In the genomic region with DNA sequence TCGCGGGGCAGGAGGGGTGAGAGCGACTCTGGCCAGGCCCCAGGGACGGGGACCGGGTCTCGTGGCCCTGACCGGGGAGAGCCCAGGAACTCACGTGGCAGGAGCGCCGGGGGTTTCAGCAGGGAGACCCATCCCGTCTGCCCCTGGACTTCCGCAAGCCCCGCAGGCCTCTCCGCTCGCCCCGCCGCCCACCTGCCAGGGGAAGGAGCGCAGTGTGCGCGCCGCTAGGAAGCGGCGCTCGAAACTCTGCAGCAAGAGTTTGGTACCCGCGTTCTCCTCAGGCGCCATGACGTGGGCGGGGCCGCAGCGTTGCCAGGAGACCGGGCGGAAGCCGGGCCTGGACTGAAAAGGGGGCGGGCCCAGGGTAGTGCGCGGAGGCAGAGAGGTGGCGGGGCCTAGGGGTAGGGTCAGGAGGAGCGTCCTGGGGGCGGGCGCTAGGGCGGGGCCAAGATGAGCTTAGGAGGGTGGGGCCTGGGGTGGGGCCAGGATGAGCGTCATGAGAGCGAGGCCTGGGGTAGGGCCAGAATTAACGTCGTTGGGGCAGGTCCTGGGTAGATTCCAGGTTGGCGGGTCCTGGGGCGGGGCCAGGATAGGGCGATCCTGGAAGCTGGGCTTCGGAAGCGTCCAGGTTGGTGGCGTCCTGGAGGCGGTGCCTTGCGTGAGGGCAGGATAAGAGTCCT, we compare ENCODE assay signal across 8 cellular contexts. TPM values are rescaled to one million over a fixed set of nuclear protein-coding genes. Genes with fewer than 3 reads are reported as not detected.
A peak's percentile ranks its signal among the peaks of the same experiment; 100 is the strongest.
DNase-seq lines count a peak whose midpoint lies in the region; ATAC-seq, FAIRE-seq and TF ChIP-seq lines count a peak whose summit lies in the region.

No MANE protein-coding gene starts in this region.

- H3K9me3 ChIP-seq in OCI-LY1 (ENCODE audit: low read length) (no peaks in the 10 kb centered on the region), mononuclear cell (ENCODE audit: low read depth, low read length) (no peaks in the 10 kb centered on the region)

- peak overlapping the region; percentile 87 for H3K4me2 ChIP-seq in OCI-LY1 (ENCODE audit: low read length)

- peak overlapping the region; percentile 75 for H3K9ac ChIP-seq in OCI-LY1 (ENCODE audit: low read length)

- H3K79me2 ChIP-seq in OCI-LY1 (ENCODE audit: insufficient read depth, low read length), result no peaks in the 10 kb centered on the region; the same call in 1 of the 2 replicates

- H3F3A ChIP-seq in OCI-LY1 (ENCODE audit: insufficient read depth, low read length), result no peaks in the 10 kb centered on the region

- H3K4me3 ChIP-seq in OCI-LY1 (ENCODE audit: low read depth, low read length, poor library complexity, severe bottlenecking) (peak overlapping the region; percentile 83), mononuclear cell (ENCODE audit: low read length) (peak overlapping the region; percentile 51)

- ATAC-seq in GM21526 (IDR thresholded peaks at IDR 0.05; ENCODE audit: low FRiP score, unreplicated experiment), result peak; percentile 99

- no peaks in the 10 kb centered on the region for H3K9me2 ChIP-seq in OCI-LY1 (ENCODE audit: low read depth, low read length)

- peaks cover 14% of the 10 kb centered on the region for H3K4me1 ChIP-seq in OCI-LY1 (ENCODE audit: insufficient read depth, low read length, severe bottlenecking)
- peaks cover 9% of the 10 kb centered on the region for H3K4me1 ChIP-seq in mononuclear cell (ENCODE audit: insufficient read depth, low read length)

- no peaks in the 10 kb centered on the region for H3K36me3 ChIP-seq in OCI-LY1 (ENCODE audit: insufficient read depth, low read length)

- peak; percentile 62 for DNase-seq in D721Med (ENCODE audit: insufficient read length, low spot score)
- DNase-seq in HuH-7 (ENCODE audit: low spot score), result peak; percentile 72
- peak; percentile 98 for DNase-seq in activated T-cell treated with anti-CD3 and anti-CD28 coated beads for 24 hours (ENCODE audit: low read depth)
- peak; percentile 60 for DNase-seq in epidermal melanocyte (ENCODE audit: insufficient read length, low spot score)
- peak; percentile 98 to 99 for DNase-seq in stimulated activated CD8-positive, alpha-beta memory T cell treated with anti-CD3 and anti-CD28 coated beads, Interleukin-2, amount 100 ng/mL, for 48 hours (ENCODE audit: low read depth in 2 of 2)

- TF ChIP-seq CTCF in D721Med (IDR thresholded peaks at IDR 0.05; ENCODE audit: insufficient read depth, missing control alignments) (no peak), OCI-LY1 (IDR thresholded peaks at IDR 0.05; ENCODE audit: low read length) (no peak)

- FAIRE-seq in D721Med (lab: Jason Lieb, UNC), result no peak

- peak overlapping the region; percentile 49 for H3K27ac ChIP-seq in OCI-LY1 (ENCODE audit: low read depth, low read length, poor library complexity, severe bottlenecking)

- H2AFZ ChIP-seq in OCI-LY1 (ENCODE audit: low read length), result no peak overlapping the region

- no peaks in the 10 kb centered on the region for H4K20me1 ChIP-seq in OCI-LY1 (ENCODE audit: insufficient read depth, low read length)

- H3K27me3 ChIP-seq in OCI-LY1 (ENCODE audit: insufficient read depth, low read length), result no peaks in the 10 kb centered on the region
- no peaks in the 10 kb centered on the region for H3K27me3 ChIP-seq in mononuclear cell (ENCODE audit: insufficient read depth, low read length)

RNA-seq across cellular contexts. Expression of gene ALG1L2, which starts 29.7 kb away (rescaled TPM):
- not detected for total RNA-seq in mononuclear cell

Comparison
In these comparisons a context has a peak if more than half of its experiments do, and no peak if none do; other contexts are left out.
1. Peak in every context shown above with its lines: DNase-seq, ATAC-seq, H3K4me3 ChIP-seq and H3K27ac ChIP-seq.